23 cellular contexts compared by ENCODE assay signal in genomic region chr10:60167056-60167455, GRCh38.
A peak's percentile ranks its signal among the peaks of the same experiment; 100 is the strongest.
DNase-seq lines count a peak whose midpoint lies in the region; ATAC-seq, FAIRE-seq and TF ChIP-seq lines count a peak whose summit lies in the region.
"Had no signal": no experiment of that assay in that cellular context is flagged by ENCODE, and none has a peak within 500 bp of the region (broad histone marks: within the 10 kb centered on the region; RNA-seq: fewer than 3 reads in every experiment).

No MANE protein-coding gene starts in this region.

- no peak overlapping the region for H2BK15ac ChIP-seq in IMR-90 (ENCODE audit: low read depth, low read length)

- no peak overlapping the region for H3K9ac ChIP-seq in IMR-90 (ENCODE audit: low read depth, low read length)
- H3K9ac ChIP-seq in HepG2 (ENCODE audit: insufficient read depth, low read depth, low read length) = no peak overlapping the region

- no peak for FAIRE-seq in HepG2 (lab: Jason Lieb, UNC)
- FAIRE-seq: K562 had no signal

- H3K23ac ChIP-seq in IMR-90 (ENCODE audit: low read depth, low read length) = no peak overlapping the region

- H3K36me3 ChIP-seq in IMR-90 (ENCODE audit: control insufficient read depth, insufficient read depth, low read length) (no peaks in the 10 kb centered on the region), HepG2 (replicated peaks in 1 of 2; ENCODE audit: control insufficient read depth in 1 of 2, insufficient read depth in 2 of 2, low read length in 2 of 2) (no peaks in the 10 kb centered on the region)

- TF ChIP-seq POLR2A in IMR-90 (IDR thresholded peaks at IDR 0.05; ENCODE audit: low read depth, low read length) (no peak), HepG2 (IDR thresholded peaks at IDR 0.05; ENCODE audit: insufficient read depth in 1 of 2, low read depth in 2 of 2, low read length in 2 of 2) (no peak)

- no peak overlapping the region for H3K4me3 Mint-ChIP-seq in mesothelial cell of epicardium
- H3K4me3 Mint-ChIP-seq: activated naive CD8-positive, alpha-beta T cell treated with anti-CD3 and anti-CD28 coated beads, Interleukin-2, amount 10 ng/mL, durations not matched to agents 7 days and 5 days; CD4-positive, alpha-beta T cell had no signal

- H4K91ac ChIP-seq in IMR-90 (ENCODE audit: insufficient read depth, low read depth, low read length) = no peak overlapping the region

- no peak overlapping the region for H4K5ac ChIP-seq in IMR-90 (ENCODE audit: low read depth, low read length)

- peaks cover 26% of the 10 kb centered on the region for H3K36me3 Mint-ChIP-seq in mesothelial cell of epicardium
- H3K36me3 Mint-ChIP-seq: activated naive CD8-positive, alpha-beta T cell treated with anti-CD3 and anti-CD28 coated beads, Interleukin-2, amount 10 ng/mL, durations not matched to agents 7 days and 5 days had no signal

- TF ChIP-seq RAD21 in IMR-90 (IDR thresholded peaks at IDR 0.05; ENCODE audit: low read length) = no peak
- TF ChIP-seq RAD21 in HepG2 (CRISPR knock-in tag; IDR thresholded peaks at IDR 0.05) = no peak

- peak overlapping the region; percentile 27 for H3K27ac Mint-ChIP-seq in mesothelial cell of epicardium
- H3K27ac Mint-ChIP-seq: activated naive CD8-positive, alpha-beta T cell treated with anti-CD3 and anti-CD28 coated beads, Interleukin-2, amount 10 ng/mL, durations not matched to agents 7 days and 5 days; activated T-helper 2 cell treated with anti-CD3 and anti-CD28 coated beads, Interferon-gamma antibody, Interleukin-2, Interleukin-4, amounts not matched to agents 10 μg/mL and 5 μg/mL and 100 μg/mL, durations not matched to agents 14 hours and 24 hours and 36 hours; CD4-positive, alpha-beta T cell had no signal

- H3K79me1 ChIP-seq in IMR-90 (ENCODE audit: low read depth in 1 of 2, low read length in 2 of 2) = no peaks in the 10 kb centered on the region

- no peak overlapping the region for H2AK5ac ChIP-seq in IMR-90 (ENCODE audit: low read depth, low read length)

- H3K4ac ChIP-seq in IMR-90 (ENCODE audit: low read depth, low read length) = no peak overlapping the region

- H3K9me1 ChIP-seq in IMR-90 (ENCODE audit: insufficient read depth, low read length) = no peaks in the 10 kb centered on the region

- POLR2A ChIA-PET in IMR-90 (lab: Charles Lee; ENCODE audit: unreplicated experiment) = no interaction called here
- POLR2A ChIA-PET in HepG2 (lab: Yijun Ruan, JAX) = no interaction called here

- H2BK20ac ChIP-seq in IMR-90 (ENCODE audit: low read depth, low read length) = no peak overlapping the region

- TF ChIP-seq EP300 in HepG2 (IDR thresholded peaks at IDR 0.05; ENCODE audit: low read depth in 2 of 2, low read length in 2 of 2) (no peak), HepG2 (CRISPR knock-in tag; IDR thresholded peaks at IDR 0.05; ENCODE audit: borderline replicate concordance) (no peak)

- H3K4me1 ChIP-seq in IMR-90 (ENCODE audit: control insufficient read depth, insufficient read depth, low read length) (peaks cover 4% of the 10 kb centered on the region; the same call in 1 of the 2 replicates), HepG2 (ENCODE audit: insufficient read depth, low read length) (no peaks in the 10 kb centered on the region)

- in situ Hi-C loops in IMR-90 (cut with MboI; ENCODE audit: low sequenced_read_pairs) = no loop called here
- in situ Hi-C loops in HepG2 (cut with HindIII; ENCODE audit: extremely low pct_ligation_motif_present, low pct_unique_long_range_greater_than_20kb) = no loop called here

- no peak overlapping the region for H4K8ac ChIP-seq in IMR-90 (ENCODE audit: low read depth in 2 of 2, low read length in 2 of 2)

- TF ChIP-seq CTCF in IMR-90 (conservative IDR thresholded peaks at IDR 0.05; ENCODE audit: low read depth, low read length) (no peak), mesothelial cell of epicardium (IDR thresholded peaks at IDR 0.05; ENCODE audit: unreplicated experiment) (no peak), HepG2 (CRISPR knock-in tag; IDR thresholded peaks at IDR 0.05) (no peak)

- H2AFZ ChIP-seq in IMR-90 (replicated peaks; ENCODE audit: low read length, poor library complexity) = no peak overlapping the region
- H2AFZ ChIP-seq in HepG2 (ENCODE audit: low read length) = no peak overlapping the region

- H3K4me2 ChIP-seq in IMR-90 (ENCODE audit: low read depth, low read length) (peak overlapping the region; percentile 88), HepG2 (ENCODE audit: low read depth, low read length) (no peak overlapping the region)
- H3K4me2 ChIP-seq: smooth muscle cell had no signal

- no peak overlapping the region for H2BK5ac ChIP-seq in IMR-90 (ENCODE audit: low read depth, low read length, poor library complexity, severe bottlenecking)

- H3K14ac ChIP-seq in IMR-90 (replicated peaks; ENCODE audit: low read depth, low read length) = no peak overlapping the region

- H3K9me3 ChIP-seq in IMR-90 (ENCODE audit: control insufficient read depth, insufficient read depth, low read length) = no peaks in the 10 kb centered on the region
- H3K9me3 ChIP-seq in HepG2 (ENCODE audit: low read length) = no peaks in the 10 kb centered on the region

- intact Hi-C loops in IMR-90 (cut with micrococcal nuclease) (no loop called here), posterior vena cava (cut with DNase I) (no loop called here), HepG2 (cut with micrococcal nuclease; ENCODE audit: unreplicated experiment) (no loop called here)

- H3K18ac ChIP-seq in IMR-90 (ENCODE audit: low read depth, low read length) = no peak overlapping the region

- ATAC-seq in IMR-90 (ENCODE audit: low read depth) (no peak), HepG2 (no peak)
- ATAC-seq: K562 had no signal

- BruUV-seq in IMR-90 (replicated peaks; lab: Mats Ljungman, UMichigan) (no TSS peak), HepG2 (replicated peaks; lab: Mats Ljungman, UMichigan) (no TSS peak)

- DNase-seq in IMR-90 (no peak), cerebellum (ENCODE audit: low spot score) (peak; percentile 33), mesothelial cell of epicardium (ENCODE audit: low spot score in 2 of 2, unreplicated experiment in 2 of 2) (no peak), substantia nigra (lab: John Stamatoyannopoulos, UW) (peak in 1 of 49 donors; percentile 11), posterior vena cava (ENCODE audit: low spot score) (no peak), DMS53 (lab: John Stamatoyannopoulos, UW) (no peak), HepG2 (ENCODE audit: low spot score) (no peak)
- DNase-seq in activated CD4-positive, alpha-beta T cell treated with anti-CD3 and anti-CD28 coated beads, Interleukin-2, amount 50 U/mL, for 4 hours = no peak
- DNase-seq: activated CD4-positive, alpha-beta T cell treated with anti-CD3 and anti-CD28 coated beads for 48 hours; activated naive CD8-positive, alpha-beta T cell treated with anti-CD3 and anti-CD28 coated beads, Interleukin-2, amount 10 ng/mL, durations not matched to agents 7 days and 5 days; CD4-positive, alpha-beta T cell; DMS79; erythroblast; head of caudate nucleus; MV-4-11; NCI-H2029; NCI-H510A treated with DMSO at 0.1 percent for 48 hours; occipital lobe; Right ventricle myocardium superior; stimulated activated CD4-positive, alpha-beta T cell treated with anti-CD3 and anti-CD28 coated beads, Interleukin-4, amount 100 ng/mL, for 24 hours had no signal

- no CpG with 5 or more reads among the region's 4 CpGs for WGBS in IMR-90 (ENCODE audit: extremely low coverage in 2 of 2, insufficient read length in 1 of 2), 2 experiments
- WGBS in HepG2 (ENCODE audit: low lambda C conversion rate) = 68% methylated on average over 4 of the region's 4 CpGs

- H2BK120ac ChIP-seq in IMR-90 (ENCODE audit: low read depth, low read length) = no peak overlapping the region

- H3K27me3 ChIP-seq in IMR-90 (ENCODE audit: control insufficient read depth, insufficient read depth, low read length) = peaks cover 2% of the 10 kb centered on the region
- no peaks in the 10 kb centered on the region for H3K27me3 ChIP-seq in HepG2 (ENCODE audit: control insufficient read depth in 1 of 2, insufficient read depth in 2 of 2, low read length in 2 of 2)

- CTCF ChIA-PET in IMR-90 (lab: Yijun Ruan, JAX) = no interaction called here
- CTCF ChIA-PET in HepG2 (lab: Yijun Ruan, JAX; ENCODE audit: low intra/inter-chr PET ratio, low total read pairs) = no interaction called here

- no peaks in the 10 kb centered on the region for H3K79me2 ChIP-seq in HepG2 (ENCODE audit: insufficient read depth, low read length)

- H3K9me3 Mint-ChIP-seq in mesothelial cell of epicardium = no peaks in the 10 kb centered on the region
- H3K9me3 Mint-ChIP-seq: activated naive CD8-positive, alpha-beta T cell treated with anti-CD3 and anti-CD28 coated beads, Interleukin-2, amount 10 ng/mL, durations not matched to agents 7 days and 5 days; activated T-helper 2 cell treated with anti-CD3 and anti-CD28 coated beads, Interferon-gamma antibody, Interleukin-2, Interleukin-4, amounts not matched to agents 10 μg/mL and 5 μg/mL and 100 μg/mL, durations not matched to agents 14 hours and 24 hours and 36 hours; CD4-positive, alpha-beta T cell had no signal

- H3K27me3 Mint-ChIP-seq in mesothelial cell of epicardium (ENCODE audit: low read depth) = no peaks in the 10 kb centered on the region
- H3K27me3 Mint-ChIP-seq: activated naive CD8-positive, alpha-beta T cell treated with anti-CD3 and anti-CD28 coated beads, Interleukin-2, amount 10 ng/mL, durations not matched to agents 7 days and 5 days; CD4-positive, alpha-beta T cell had no signal

- no peaks in the 10 kb centered on the region for H4K20me1 ChIP-seq in IMR-90 (ENCODE audit: insufficient read depth, low read length)
- no peaks in the 10 kb centered on the region for H4K20me1 ChIP-seq in HepG2 (ENCODE audit: insufficient read depth, low read length)

- H3K27ac ChIP-seq in IMR-90 (ENCODE audit: insufficient read depth, low read length) (no peak overlapping the region), substantia nigra (ENCODE audit: low read depth, low read length, poor library complexity, severe bottlenecking) (peak overlapping the region; percentile 36), HepG2 (ENCODE audit: extremely low read length, insufficient read depth, low read length) (no peak overlapping the region)

- H3K56ac ChIP-seq in IMR-90 (ENCODE audit: extremely low read depth, insufficient read depth, low read length) = no peak overlapping the region

- dilution Hi-C loops in IMR-90 (cut with HindIII; ENCODE audit: low sequenced_read_pairs, unreplicated experiment) = no loop called here

- H2AK9ac ChIP-seq in IMR-90 (replicated peaks; ENCODE audit: low read depth, low read length, poor library complexity) = no peak overlapping the region

- H3K4me1 Mint-ChIP-seq in mesothelial cell of epicardium = peaks cover 28% of the 10 kb centered on the region
- H3K4me1 Mint-ChIP-seq: activated naive CD8-positive, alpha-beta T cell treated with anti-CD3 and anti-CD28 coated beads, Interleukin-2, amount 10 ng/mL, durations not matched to agents 7 days and 5 days had no signal

- peak overlapping the region; percentile 24; the same call in 1 of the 2 replicates for H3K4me3 ChIP-seq in IMR-90 (ENCODE audit: insufficient read depth, low read depth, low read length)
- no peak overlapping the region for H3K4me3 ChIP-seq in HepG2 (replicated peaks in 1 of 3; ENCODE audit: insufficient read depth in 1 of 3, low read depth in 2 of 3, low read length in 3 of 3)
- H3K4me3 ChIP-seq: K562, smooth muscle cell had no signal

TF ChIP-seq in IMR-90, 13 proteins besides CTCF, POLR2A, EP300 and RAD21 (continues in another document):
- TF ChIP-seq RFX5 (IDR thresholded peaks at IDR 0.05; ENCODE audit: low read depth, low read length) = no peak

TF ChIP-seq in HepG2, 621 proteins besides CTCF, POLR2A, EP300 and RAD21 (continues in another document):
- TF ChIP-seq ZSCAN21 (CRISPR knock-in tag; IDR thresholded peaks at IDR 0.05; ENCODE audit: borderline replicate concordance) = no peak
